6 cellular contexts compared by ENCODE assay signal in genomic region chr12:53230971-53231858, GRCh38. TPM values are rescaled to one million over a fixed set of nuclear protein-coding genes. Genes with fewer than 3 reads are reported as not detected.
DNase-seq lines count a peak whose midpoint lies in the region; FAIRE-seq and TF ChIP-seq lines count a peak whose summit lies in the region.

No MANE protein-coding gene starts in this region.

- 13% methylated on average over 19 of the region's 19 CpGs for WGBS in HUES64

- no peaks in the 10 kb centered on the region for H3K9me3 Mint-ChIP-seq in progenitor cell of endocrine pancreas (ENCODE audit: low read depth)

- no peaks in the 10 kb centered on the region for H3K36me3 ChIP-seq in HUES64 (ENCODE audit: insufficient read depth, low read length)

- H3K36me3 Mint-ChIP-seq in progenitor cell of endocrine pancreas (ENCODE audit: insufficient read depth) = no peaks in the 10 kb centered on the region

- FAIRE-seq in GM12891 (lab: Jason Lieb, UNC) = no peak

- H3K4me1 Mint-ChIP-seq in progenitor cell of endocrine pancreas (ENCODE audit: low read depth) = peaks cover 17% of the 10 kb centered on the region

- no peak overlapping the region for H3K27ac Mint-ChIP-seq in progenitor cell of endocrine pancreas

- H3K27ac ChIP-seq in HUES64 (ENCODE audit: low read depth, low read length) (peak overlapping the region; percentile 41; the same call in 1 of the 2 replicates), dorsolateral prefrontal cortex (peak overlapping the region in 57 of 59 donors; percentile 24 to 93 (median 79))

- peak overlapping the region; percentile 52 for H3K4me3 Mint-ChIP-seq in progenitor cell of endocrine pancreas (ENCODE audit: low read depth)

- H3K4me1 ChIP-seq in HUES64 (ENCODE audit: insufficient read depth, low read length) = peaks cover 56% of the 10 kb centered on the region

- TF ChIP-seq CTCF in dorsolateral prefrontal cortex (IDR thresholded peaks at IDR 0.05 in 54 of 56, conservative IDR thresholded peaks at IDR 0.05 in 2 of 56; ENCODE audit: low read depth in 1 of 56, partially characterized antibody in 56 of 56) (peak in 3 of 56 donors; percentile 8 to 9 (median 8)), progenitor cell of endocrine pancreas (IDR thresholded peaks at IDR 0.05; ENCODE audit: unreplicated experiment) (no peak)

- DNase-seq in dorsolateral prefrontal cortex = no peak
- DNase-seq in progenitor cell of endocrine pancreas (ENCODE audit: low spot score, unreplicated experiment) = no peak
- DNase-seq in GM12891 (ENCODE audit: insufficient read length, low spot score) = no peak
- DNase-seq in NCI-H1417 treated with DMSO at 0.1 percent for 48 hours (lab: John Stamatoyannopoulos, UW) = no peak
- no peak for DNase-seq in GDM1 (lab: John Stamatoyannopoulos, UW)

- peak overlapping the region; percentile 61 for H3K9ac ChIP-seq in HUES64 (ENCODE audit: low read depth, low read length)

- H3K9me3 ChIP-seq in HUES64 (ENCODE audit: insufficient read depth, low read depth, low read length) = no peaks in the 10 kb centered on the region

- TF ChIP-seq POLR2A in GM12891 (IDR thresholded peaks at IDR 0.05; ENCODE audit: low read depth, low read length) = no peak

- H3K27me3 Mint-ChIP-seq in progenitor cell of endocrine pancreas = peaks cover 64% of the 10 kb centered on the region

- peaks cover 3% of the 10 kb centered on the region; the same call in 1 of the 2 replicates for H3K27me3 ChIP-seq in HUES64 (ENCODE audit: insufficient read depth, low read length)
- H3K27me3 ChIP-seq in dorsolateral prefrontal cortex = no peaks in the 10 kb centered on the region

- intact Hi-C loops in dorsolateral prefrontal cortex (cut with DNase I) = no loop called here

- H3K4me3 ChIP-seq in HUES64 (ENCODE audit: low read length) (peak overlapping the region; percentile 80), dorsolateral prefrontal cortex (peak overlapping the region; percentile 42 to 82 (median 67))

TF ChIP-seq in GM12891, 5 proteins besides CTCF, POLR2A, EP300 and RAD21:
- TF ChIP-seq POU2F2 (IDR thresholded peaks at IDR 0.05; ENCODE audit: low read depth, low read length) = no peak
- TF ChIP-seq SPI1 (IDR thresholded peaks at IDR 0.05; ENCODE audit: low read depth, low read length) = no peak
- TF ChIP-seq TAF1 (IDR thresholded peaks at IDR 0.05; ENCODE audit: low read depth, low read length) = no peak
- TF ChIP-seq PAX5 (IDR thresholded peaks at IDR 0.05; ENCODE audit: insufficient read depth, low read length, severe bottlenecking) = no peak
- TF ChIP-seq POLR2AphosphoS5 (IDR thresholded peaks at IDR 0.05; ENCODE audit: low read depth, low read length) = no peak

RNA-seq across cellular contexts. Expression of gene RARG, which starts 0.8 kb away (rescaled TPM):
- polyA plus RNA-seq in HUES64 (2013, experiment 1 of 2) = 34.3 TPM
- polyA plus RNA-seq in HUES64 (2013, experiment 2 of 2) = 37.8 TPM
- total RNA-seq in dorsolateral prefrontal cortex = 10 to 100 TPM in 100 of 120 experiments, 1 to 10 TPM in 20; 5.6 to 27.3 (median 13.3) TPM
- 4.9 and 5.2 TPM in 2 replicates for total RNA-seq in progenitor cell of endocrine pancreas
- 4.0 TPM for polyA plus RNA-seq in GM12891 (2012; ENCODE audit: low read depth, missing spikeins)

RNA-seq across cellular contexts. Expression of gene ITGB7, which starts 24.2 kb away (rescaled TPM):
- polyA plus RNA-seq in HUES64 (2013, experiment 1 of 2) = 0.75 TPM
- polyA plus RNA-seq in HUES64 (2013, experiment 2 of 2) = not detected
- total RNA-seq in dorsolateral prefrontal cortex (1 to 10 TPM in 98 of 120 experiments, under 1 TPM in 20, not detected in 2; 0.43 to 4.9 (median 1.5) TPM), progenitor cell of endocrine pancreas (0.29 and 0.93 TPM in 2 replicates)
- 154 TPM for polyA plus RNA-seq in GM12891 (2012; ENCODE audit: low read depth, missing spikeins)

RNA-seq across cellular contexts. Expression of gene ESPL1, which starts 36.9 kb away (rescaled TPM):
- polyA plus RNA-seq in HUES64 (2013, experiment 1 of 2) = 20.0 TPM
- polyA plus RNA-seq in HUES64 (2013, experiment 2 of 2) = 17.4 TPM
- 1 to 10 TPM in 3 of 120 experiments, under 1 TPM in 60, not detected in 57; 0.07 to 1.8 (median 0.25) TPM for total RNA-seq in dorsolateral prefrontal cortex
- 24.3 and 27.1 TPM in 2 replicates for total RNA-seq in progenitor cell of endocrine pancreas
- polyA plus RNA-seq in GM12891 (2012; ENCODE audit: low read depth, missing spikeins) = 11.6 TPM

RNA-seq across cellular contexts. Expression of gene CSAD, which starts 50.5 kb away (rescaled TPM):
- polyA plus RNA-seq in HUES64 (2013, experiment 1 of 2) = 4.9 TPM
- 5.6 TPM for polyA plus RNA-seq in HUES64 (2013, experiment 2 of 2)
- total RNA-seq in dorsolateral prefrontal cortex (10 to 100 TPM; 28.2 to 90.7 (median 62.4) TPM), progenitor cell of endocrine pancreas (58.6 and 59.0 TPM in 2 replicates)
- 8.6 TPM for polyA plus RNA-seq in GM12891 (2012; ENCODE audit: low read depth, missing spikeins)

RNA-seq across cellular contexts. Expression of gene ZNF740, which starts 50.7 kb away (rescaled TPM):
- 15.2 TPM for polyA plus RNA-seq in HUES64 (2013, experiment 1 of 2)
- 16.5 TPM for polyA plus RNA-seq in HUES64 (2013, experiment 2 of 2)
- 10 to 100 TPM; 29.1 to 79.4 (median 48.6) TPM for total RNA-seq in dorsolateral prefrontal cortex
- 75.7 and 78.8 TPM in 2 replicates for total RNA-seq in progenitor cell of endocrine pancreas
- 10.6 TPM for polyA plus RNA-seq in GM12891 (2012; ENCODE audit: low read depth, missing spikeins)
